15 cellular contexts compared by ENCODE assay signal in genomic region chr3:13292371-13292770, GRCh38.
DNase-seq lines count a peak whose midpoint lies in the region; ATAC-seq and TF ChIP-seq lines count a peak whose summit lies in the region.
"Had no signal": no experiment of that assay in that cellular context is flagged by ENCODE, and none has a peak within 500 bp of the region (broad histone marks: within the 10 kb centered on the region; RNA-seq: fewer than 3 reads in every experiment).

No MANE protein-coding gene starts in this region.

- H3K9me3 ChIP-seq in lower lobe of right lung, result no peaks in the 10 kb centered on the region

- no peak for TF ChIP-seq CTCF in lower lobe of right lung (IDR thresholded peaks at IDR 0.05)
- TF ChIP-seq CTCF in GM10248 (IDR thresholded peaks at IDR 0.05; ENCODE audit: control extremely low read depth, extremely low read depth, low read depth, missing control alignments), result no peak

- H3K27ac ChIP-seq in lower lobe of right lung, result no peak overlapping the region
- H3K27ac ChIP-seq: HL-60 had no signal

- POLR2A ChIA-PET in GM10248 (lab: Yijun Ruan, JAX), result no interaction called here

- peaks cover 24% of the 10 kb centered on the region for H3K27me3 ChIP-seq in lower lobe of right lung (ENCODE audit: low read depth)

- DNase-seq in NCI-H345 (lab: John Stamatoyannopoulos, UW) (peak; percentile 53), NCI-H345 treated with DMSO at 0.1 percent for 48 hours (lab: John Stamatoyannopoulos, UW; ENCODE audit: unreplicated experiment) (no peak), SK-MEL-5 (ENCODE audit: low read depth, low spot score) (peak; percentile 30), lower lobe of right lung (peak; percentile 1), superior temporal gyrus (ENCODE audit: extremely low spot score) (peak; percentile 65), GM10248 (ENCODE audit: extremely low spot score) (no peak)
- DNase-seq in activated CD4-positive, alpha-beta T cell treated with anti-CD3 and anti-CD28 coated beads for 1 hour, result no peak
- DNase-seq: 8988T; C1 segment of cervical spinal cord; Calu3; CD4-positive, alpha-beta T cell; DMS 273 treated with DMSO at 0.1 percent for 48 hours had no signal

- H3K4me1 ChIP-seq in lower lobe of right lung, result no peaks in the 10 kb centered on the region

- H3K36me3 ChIP-seq in lower lobe of right lung, result no peaks in the 10 kb centered on the region

- CTCF ChIA-PET in GM10248 (lab: Yijun Ruan, JAX), result interaction anchor here (1.3 kb wide), 1 partner anchor 204 kb away, joined by 3 read pairs; no protein-coding TSS in a partner anchor

- in situ Hi-C loops in SK-MEL-5 (cut with HindIII; ENCODE audit: low pct_unique_long_range_greater_than_20kb, low sequenced_read_pairs), result no loop called here

- no peak for ATAC-seq in lower lobe of right lung
- ATAC-seq: GM12878, HCT116 had no signal

- intact Hi-C loops in lower lobe of right lung (cut with DNase I), result no loop called here

- no peak overlapping the region for H3K4me3 ChIP-seq in lower lobe of right lung
- H3K4me3 ChIP-seq: GM12878 had no signal

Comparison
In these comparisons a context has a peak if more than half of its experiments do, and no peak if none do; other contexts are left out.
1. DNase-seq: peak in NCI-H345 (single experiment), SK-MEL-5 (single experiment), lower lobe of right lung (single experiment) and superior temporal gyrus (single experiment); none in NCI-H345 treated with DMSO at 0.1 percent for 48 hours (single experiment), activated CD4-positive, alpha-beta T cell treated with anti-CD3 and anti-CD28 coated beads for 1 hour (single experiment) and GM10248 (single experiment).